Comparison of ENCODE assay signal across 8 cellular contexts in the genomic region with DNA sequence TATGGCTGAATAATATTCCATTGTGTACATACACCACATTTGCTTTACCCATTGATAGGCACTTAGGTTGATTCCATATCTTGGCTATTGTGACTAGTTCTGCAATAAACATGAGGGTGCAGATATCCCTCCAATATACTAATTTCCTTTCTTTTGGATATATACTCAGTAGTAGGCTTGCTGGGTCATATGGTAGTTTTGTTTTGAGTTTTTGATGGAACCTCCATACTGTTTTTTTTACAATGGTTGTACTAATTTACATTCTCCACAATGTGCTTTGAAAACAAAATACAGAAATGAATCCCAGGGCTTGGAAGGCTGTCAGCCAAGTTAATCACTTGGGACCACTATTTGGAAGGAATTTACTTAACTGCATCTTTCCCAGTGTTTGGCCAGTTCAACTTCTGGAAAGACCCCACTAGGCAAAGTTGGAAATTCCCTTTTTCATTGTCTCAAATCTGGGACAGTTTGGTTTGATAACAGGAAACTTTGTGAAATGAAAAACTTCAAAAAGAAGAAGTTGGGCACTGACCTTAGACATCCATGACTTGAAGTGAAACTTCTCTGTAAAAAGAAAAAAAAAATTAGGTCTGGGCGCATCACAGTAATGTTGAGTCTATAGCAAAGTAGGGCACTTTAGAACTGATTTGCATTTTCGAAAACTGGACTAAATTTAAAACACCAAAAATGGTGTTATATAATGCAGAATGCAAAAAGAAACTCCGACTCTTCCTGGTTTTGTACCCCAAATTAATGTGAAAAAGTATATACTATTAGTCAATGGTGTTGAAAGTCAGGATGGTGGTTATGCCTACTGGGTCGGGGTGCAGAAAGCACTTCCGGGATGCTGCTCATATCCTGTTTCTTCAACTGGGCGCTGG. TPM values are rescaled to one million over a fixed set of nuclear protein-coding genes. Genes with fewer than 3 reads are reported as not detected.
DNase-seq lines count a peak whose midpoint lies in the region; ATAC-seq and TF ChIP-seq lines count a peak whose summit lies in the region.

No MANE protein-coding gene starts in this region.

- H3K36me3 Mint-ChIP-seq in naive B cell: peaks cover 13 to 17% of the 10 kb centered on the region in 2 donors

- no peaks in the 10 kb centered on the region for H3K9me3 Mint-ChIP-seq in naive B cell

- peak overlapping the region; percentile 90 to 100 (median 96) for H3K27ac Mint-ChIP-seq in naive B cell

- no peaks in the 10 kb centered on the region for H3K27me3 Mint-ChIP-seq in naive B cell

- peak; percentile 88 for DNase-seq in MV-4-11 (lab: John Stamatoyannopoulos, UW)
- peak; percentile 73 for DNase-seq in naive B cell
- DNase-seq in NCI-H524 treated with DMSO at 0.1 percent for 48 hours (lab: John Stamatoyannopoulos, UW): no peak
- DNase-seq in DMS79 (lab: John Stamatoyannopoulos, UW): no peak
- no peak for DNase-seq in NCI-H146 (lab: John Stamatoyannopoulos, UW)
- DNase-seq in NCI-H2227 (lab: John Stamatoyannopoulos, UW; ENCODE audit: unreplicated experiment): no peak

- peak; percentile 53 for TF ChIP-seq POLR2A in GM18526 (IDR thresholded peaks at IDR 0.05; ENCODE audit: extremely low read depth, insufficient read length)

- ATAC-seq in GM21717 (IDR thresholded peaks at IDR 0.05; ENCODE audit: unreplicated experiment) (peak; percentile 67), naive B cell (ENCODE audit: low read depth in 2 of 2) (peak; percentile 87 to 90)

- H3K4me3 Mint-ChIP-seq in naive B cell: peak overlapping the region; percentile 63 to 91 (median 83)

- H3K4me1 Mint-ChIP-seq in naive B cell: peaks cover 41 to 85% (median 53%) of the 10 kb centered on the region in 3 donors

RNA-seq across cellular contexts. Expression of a gene that starts 6.0 kb away (rescaled TPM):
- 100 to 1,000 TPM; 260 to 480 (median 378) TPM for polyA plus RNA-seq in naive B cell (ENCODE audit: low read depth in 6 of 6)

Comparison
In these comparisons a context has a peak if more than half of its experiments do, and no peak if none do; other contexts are left out.
1. DNase-seq: peak in MV-4-11 (single experiment) and naive B cell (single experiment); none in NCI-H524 treated with DMSO at 0.1 percent for 48 hours (single experiment), DMS79 (single experiment), NCI-H146 (single experiment) and NCI-H2227 (single experiment).